17 cellular contexts compared by ENCODE assay signal in genomic region chr6:138847884-138848283, GRCh38. TPM values are rescaled to one million over a fixed set of nuclear protein-coding genes. Genes with fewer than 3 reads are reported as not detected.
DNase-seq lines count a peak whose midpoint lies in the region; ATAC-seq and TF ChIP-seq lines count a peak whose summit lies in the region.
"Had no signal": no experiment of that assay in that cellular context is flagged by ENCODE, and none has a peak within 500 bp of the region (broad histone marks: within the 10 kb centered on the region; RNA-seq: fewer than 3 reads in every experiment).

No MANE protein-coding gene starts in this region.

- H2BK120ac ChIP-seq in trophoblast cell (ENCODE audit: insufficient read depth, low read length, poor library complexity) (no peak overlapping the region), H9 (ENCODE audit: low read depth, low read length, poor library complexity, severe bottlenecking) (no peak overlapping the region)

- H3K27me3 ChIP-seq in trophoblast cell (ENCODE audit: insufficient read depth, low read length) (no peaks in the 10 kb centered on the region), H9 (ENCODE audit: insufficient read depth, low read length) (no peaks in the 10 kb centered on the region), hepatocyte (no peaks in the 10 kb centered on the region)
- H3K27me3 ChIP-seq: BLaER1 had no signal

- H3T11ph ChIP-seq in H9 (ENCODE audit: low read length), result no peak overlapping the region

- H3K9me3 ChIP-seq in trophoblast cell (ENCODE audit: insufficient read depth, low read depth, low read length) (no peaks in the 10 kb centered on the region), H9 (ENCODE audit: control insufficient read depth, low read depth, low read length) (no peaks in the 10 kb centered on the region), hepatocyte (ENCODE audit: low read depth) (no peaks in the 10 kb centered on the region)
- H3K9me3 ChIP-seq: A549, BLaER1, Caco-2, HAP-1 had no signal

- no peak overlapping the region for H4K5ac ChIP-seq in H9 (ENCODE audit: insufficient read length, low read depth, low read length)

- H3K27me3 Mint-ChIP-seq in WTC11 (ENCODE audit: low read depth), result no peaks in the 10 kb centered on the region
- no peaks in the 10 kb centered on the region; the same call in none of the 2 replicates for H3K27me3 Mint-ChIP-seq in H9 (ENCODE audit: low read depth)

- H2AFZ ChIP-seq in trophoblast cell (ENCODE audit: insufficient read depth, low read length, poor library complexity) (no peak overlapping the region), H9 (ENCODE audit: low read length) (no peak overlapping the region), hepatocyte (no peak overlapping the region)

- H3K79me2 ChIP-seq in trophoblast cell (ENCODE audit: control insufficient read depth, insufficient read depth, low read length, poor library complexity), result no peaks in the 10 kb centered on the region
- no peaks in the 10 kb centered on the region for H3K79me2 ChIP-seq in H9 (ENCODE audit: insufficient read depth, low read length)
- no peaks in the 10 kb centered on the region for H3K79me2 ChIP-seq in hepatocyte

- POLR2A ChIA-PET in WTC11 (lab: Charles Lee), result interaction anchor here (0.6 kb wide), 1 partner anchor 18 kb away, joined by 3 read pairs; no protein-coding TSS in a partner anchor

- H3K23ac ChIP-seq in trophoblast cell (ENCODE audit: low read length) (no peak overlapping the region), H9 (ENCODE audit: insufficient read length, low read depth, low read length) (no peak overlapping the region)

- H3K9ac ChIP-seq in trophoblast cell (ENCODE audit: low read length) (no peak overlapping the region), H9 (ENCODE audit: extremely low read depth, insufficient read length, low read length) (no peak overlapping the region)
- H3K9ac ChIP-seq: BLaER1 had no signal

- no peaks in the 10 kb centered on the region for H3K4me1 ChIP-seq in trophoblast cell (ENCODE audit: control insufficient read depth in 1 of 2, insufficient read depth in 2 of 2, low read length in 2 of 2)
- no peaks in the 10 kb centered on the region for H3K4me1 ChIP-seq in H9 (ENCODE audit: insufficient read depth, low read length)
- peaks cover 4% of the 10 kb centered on the region for H3K4me1 ChIP-seq in hepatocyte (ENCODE audit: insufficient read depth)
- H3K4me1 ChIP-seq: A549, BLaER1, Caco-2 had no signal

- H2BK12ac ChIP-seq in trophoblast cell (ENCODE audit: low read length), result no peak overlapping the region
- H2BK12ac ChIP-seq in H9 (ENCODE audit: insufficient read length, low read depth, low read length), result no peak overlapping the region

- H3K4me3 ChIP-seq in trophoblast cell (ENCODE audit: low read depth, low read length) (no peak overlapping the region), hepatocyte (no peak overlapping the region)
- H3K4me3 ChIP-seq: A549, BLaER1, HAP-1, K562 had no signal

- no peak overlapping the region for H4K8ac ChIP-seq in trophoblast cell (ENCODE audit: low read depth, low read length)
- no peak overlapping the region for H4K8ac ChIP-seq in H9 (replicated peaks; ENCODE audit: insufficient read length, low read depth, low read length)

- H3K18ac ChIP-seq in trophoblast cell (ENCODE audit: low read length) (no peak overlapping the region), H9 (ENCODE audit: insufficient read length, low read depth, low read length) (no peak overlapping the region)

- H4K20me1 ChIP-seq in H9 (ENCODE audit: control insufficient read depth, insufficient read depth, insufficient read length), result no peaks in the 10 kb centered on the region
- no peaks in the 10 kb centered on the region for H4K20me1 ChIP-seq in hepatocyte (ENCODE audit: insufficient read depth, poor library complexity, severe bottlenecking)
- H4K20me1 ChIP-seq: BLaER1 had no signal

- H3K4me2 ChIP-seq in trophoblast cell (ENCODE audit: low read length) (no peak overlapping the region), H9 (ENCODE audit: insufficient read depth, insufficient read length, low read length) (no peak overlapping the region), hepatocyte (no peak overlapping the region)
- H3K4me2 ChIP-seq: A549, BLaER1 had no signal

- H3K4ac ChIP-seq in trophoblast cell (ENCODE audit: low read depth, low read length), result no peak overlapping the region
- H3K4ac ChIP-seq in H9 (ENCODE audit: low read depth, low read length), result no peak overlapping the region

- H3K56ac ChIP-seq in H9 (ENCODE audit: insufficient read length, low read depth, low read length), result no peak overlapping the region

- no peak for ATAC-seq in WTC11
- ATAC-seq: A549, K562 had no signal

- H3K27ac ChIP-seq in trophoblast cell (ENCODE audit: low read depth, low read length) (no peak overlapping the region), H9 (ENCODE audit: insufficient read length, low read depth, low read length) (no peak overlapping the region), hepatocyte (no peak overlapping the region)
- H3K27ac ChIP-seq: A549, BLaER1 had no signal

- DNase-seq in HT1080 (ENCODE audit: low read depth) (peak; percentile 9), WTC11 (ENCODE audit: low spot score) (no peak), iris pigment epithelial cell (ENCODE audit: low read depth) (peak; percentile 10), trophoblast cell (peak; percentile 63 to 84), H9 (no peak), NAMALWA (ENCODE audit: low spot score) (no peak), activated gamma-delta T cell (lab: John Stamatoyannopoulos, UW) (no peak), hepatocyte (ENCODE audit: low spot score) (no peak)
- DNase-seq: Caco-2; CD8-positive, alpha-beta memory T cell; DMS53; GOT3 had no signal

- no peak overlapping the region for H4K12ac ChIP-seq in trophoblast cell (ENCODE audit: low read depth, low read length)

- no peak overlapping the region for H2BK5ac ChIP-seq in trophoblast cell (ENCODE audit: low read depth, low read length, poor library complexity)
- no peak overlapping the region for H2BK5ac ChIP-seq in H9 (ENCODE audit: insufficient read length, low read length)

- no peak overlapping the region for H2BK15ac ChIP-seq in H9 (ENCODE audit: low read depth, low read length)

- H3K9me2 ChIP-seq in hepatocyte (replicated peaks; ENCODE audit: insufficient read depth), result no peaks in the 10 kb centered on the region

- H3K79me1 ChIP-seq in trophoblast cell (ENCODE audit: low read length) (no peaks in the 10 kb centered on the region), H9 (ENCODE audit: insufficient read depth, low read depth, low read length, poor library complexity, severe bottlenecking) (no peaks in the 10 kb centered on the region)

- H4K91ac ChIP-seq in trophoblast cell (ENCODE audit: low read depth, low read length) (no peak overlapping the region), H9 (ENCODE audit: insufficient read length, low read depth, low read length) (no peak overlapping the region)

- H3K36me3 ChIP-seq in trophoblast cell (ENCODE audit: control insufficient read depth in 1 of 2, insufficient read depth in 2 of 2, low read length in 2 of 2), result no peaks in the 10 kb centered on the region
- H3K36me3 ChIP-seq in hepatocyte (replicated peaks; ENCODE audit: insufficient read depth, low read depth), result no peaks in the 10 kb centered on the region
- H3K36me3 ChIP-seq: BLaER1, HAP-1 had no signal

- H3K9me3 Mint-ChIP-seq in WTC11, result no peaks in the 10 kb centered on the region
- no peaks in the 10 kb centered on the region for H3K9me3 Mint-ChIP-seq in H9
- H3K9me3 Mint-ChIP-seq: CD8-positive, alpha-beta memory T cell had no signal

- no CpG with 5 or more reads among the region's 4 CpGs for WGBS in trophoblast cell (ENCODE audit: extremely low coverage, insufficient coverage, insufficient read length)
- no CpG with 5 or more reads among the region's 4 CpGs for WGBS in H9 (ENCODE audit: extremely low coverage, insufficient read length, low lambda C conversion rate)
- WGBS in hepatocyte (ENCODE audit: low lambda C conversion rate, missing lambda C conversion rate), result 78% methylated on average over 4 of the region's 4 CpGs

- no peak overlapping the region for H3K4me3 Mint-ChIP-seq in WTC11
- no peak overlapping the region for H3K4me3 Mint-ChIP-seq in H9
- H3K4me3 Mint-ChIP-seq: CD8-positive, alpha-beta memory T cell had no signal

- no peak overlapping the region for H2BK20ac ChIP-seq in H9 (ENCODE audit: low read depth, low read length, poor library complexity, severe bottlenecking)

- H2AK5ac ChIP-seq in trophoblast cell (ENCODE audit: low read length) (no peak overlapping the region), H9 (ENCODE audit: insufficient read length, low read length) (no peak overlapping the region)

- H3K14ac ChIP-seq in trophoblast cell (ENCODE audit: low read length) (no peak overlapping the region), H9 (ENCODE audit: insufficient read depth, low read length) (no peak overlapping the region)

- H3K4me1 Mint-ChIP-seq in WTC11 (peaks cover 7% of the 10 kb centered on the region), H9 (peaks cover 7 to 8% of the 10 kb centered on the region in 2 experiments)
- H3K4me1 Mint-ChIP-seq: CD8-positive, alpha-beta memory T cell had no signal

- H3K36me3 Mint-ChIP-seq in WTC11 (no peaks in the 10 kb centered on the region), H9 (ENCODE audit: insufficient read depth in 1 of 3, low read depth in 3 of 3) (no peaks in the 10 kb centered on the region)
- H3K36me3 Mint-ChIP-seq: CD8-positive, alpha-beta memory T cell had no signal

- peak overlapping the region; percentile 41; the same call in 1 of the 2 replicates for H3K27ac Mint-ChIP-seq in WTC11
- no peak overlapping the region for H3K27ac Mint-ChIP-seq in H9
- H3K27ac Mint-ChIP-seq: CD8-positive, alpha-beta memory T cell had no signal

- CTCF ChIA-PET in WTC11 (lab: Charles Lee), result no interaction called here

- no peak for TF ChIP-seq CTCF in WTC11 (IDR thresholded peaks at IDR 0.05)
- no peak for TF ChIP-seq CTCF in H9 (conservative IDR thresholded peaks at IDR 0.05)
- TF ChIP-seq CTCF in hepatocyte (IDR thresholded peaks at IDR 0.05; ENCODE audit: poor library complexity), result no peak

- H3K23me2 ChIP-seq in H9 (ENCODE audit: insufficient read length, low read depth, low read length, poor library complexity, severe bottlenecking), result no peaks in the 10 kb centered on the region

RNA-seq across cellular contexts. Expression of gene ECT2L, which starts 52.0 kb away (rescaled TPM):
- not detected in 2 replicates for total RNA-seq in HT1080 (2014; rRNA removed; shearing (Covaris generic))
- polyA plus RNA-seq in HT1080 (2015; cell fraction: cytosol; rRNA removed), result not detected in 2 replicates
- not detected in 2 replicates for polyA plus RNA-seq in HT1080 (2015; cell fraction: nucleus; rRNA removed)
- total RNA-seq in WTC11 (2021), result not detected in 3 replicates
- polyA plus RNA-seq in trophoblast cell (2013), result 0.03 and 0.08 TPM in 2 replicates
- not detected in 2 replicates for total RNA-seq in H9 (2021)
- 0.16 TPM in 1 of 2 replicates, not detected in the other for total RNA-seq in hepatocyte
- 0.04 TPM in 1 of 2 replicates, not detected in the other for polyA plus RNA-seq in hepatocyte
- total RNA-seq: Caco-2; CD8-positive, alpha-beta memory T cell; G401; K562 had no signal

Comparison
In these comparisons a context has a peak if more than half of its experiments do, and no peak if none do; other contexts are left out.
1. DNase-seq: peak in HT1080 (single experiment), iris pigment epithelial cell (single experiment) and trophoblast cell (2 of 2); none in WTC11 (single experiment), H9 (single experiment), NAMALWA (single experiment), activated gamma-delta T cell (single experiment) and hepatocyte (single experiment).